ENCODE assay signal across 33 cellular contexts in genomic region chr22:50084570-50084969, GRCh38. TPM values are rescaled to one million over a fixed set of nuclear protein-coding genes. Genes with fewer than 3 reads are reported as not detected.
DNase-seq lines count a peak whose midpoint lies in the region; ATAC-seq and TF ChIP-seq lines count a peak whose summit lies in the region.
"Had no signal": no experiment of that assay in that cellular context is flagged by ENCODE, and none has a peak within 500 bp of the region (broad histone marks: within the 10 kb centered on the region; RNA-seq: fewer than 3 reads in every experiment).

No MANE protein-coding gene starts in this region.

- no peak overlapping the region for H3K27ac ChIP-seq in HL-60 (replicated peaks)
- no peak overlapping the region for H3K27ac ChIP-seq in endodermal cell (ENCODE audit: low read depth, low read length)
- no peak overlapping the region for H3K27ac ChIP-seq in osteoblast (ENCODE audit: low read depth, low read length)
- no peak overlapping the region for H3K27ac ChIP-seq in thyroid gland
- H3K27ac ChIP-seq: ascending aorta, transverse colon had no signal

- WGBS in endodermal cell (ENCODE audit: insufficient coverage in 1 of 2, insufficient read length in 1 of 2), 2 experiments = 93 to 97% methylated on average over 16 to 17 of the region's 17 CpGs
- WGBS in thyroid gland, 2 donors = 80 to 89% methylated on average over 17 of the region's 17 CpGs

- no peak for TF ChIP-seq CTCF in HL-60 (IDR thresholded peaks at IDR 0.05; ENCODE audit: insufficient read depth, low read length)
- no peak for TF ChIP-seq CTCF in endodermal cell (conservative IDR thresholded peaks at IDR 0.05)
- no peak for TF ChIP-seq CTCF in osteoblast (IDR thresholded peaks at IDR 0.05; ENCODE audit: extremely low read depth, low read depth, low read length)
- TF ChIP-seq CTCF in thyroid gland (IDR thresholded peaks at IDR 0.05) = no peak

- DNase-seq in HL-60 (ENCODE audit: low read depth in 1 of 2, low spot score in 1 of 2) = no peak
- peak; percentile 63 for DNase-seq in OCI-M1 (lab: John Stamatoyannopoulos, UW)
- peak; percentile 35 for DNase-seq in endodermal cell
- peak; percentile 69 for DNase-seq in osteoblast (ENCODE audit: insufficient read length, low spot score, missing footprints)
- no peak for DNase-seq in thyroid gland
- no peak for DNase-seq in superior temporal gyrus (ENCODE audit: extremely low spot score)
- DNase-seq: activated CD4-positive, alpha-beta T cell treated with anti-CD3 and anti-CD28 coated beads, Interleukin-2, amount 50 U/mL, for 4 hours; activated CD4-positive, CD25-positive, alpha-beta regulatory T cell; activated CD8-positive, alpha-beta memory T cell treated with anti-CD3 and anti-CD28 coated beads, Interleukin-2, amount 10 ng/mL, durations not matched to agents 7 days and 5 days; activated gamma-delta T cell; activated naive CD8-positive, alpha-beta T cell treated with anti-CD3 and anti-CD28 coated beads, Interleukin-2, amount 10 ng/mL, durations not matched to agents 7 days and 5 days; activated T-cell treated with anti-CD3 and anti-CD28 coated beads, Interleukin-2, amount 50 U/mL, for 4 hours; cortex of kidney; DMS79 treated with DMSO at 0.1 percent for 48 hours; effector memory CD8-positive, alpha-beta T cell; GDM1; NCI-H2081; NCI-H2227 treated with DMSO at 0.1 percent for 48 hours; NCI-H69; occipital lobe; T1000; transverse colon had no signal

- H3K27me3 ChIP-seq in HL-60 (ENCODE audit: insufficient read depth, poor library complexity, severe bottlenecking) (no peaks in the 10 kb centered on the region), endodermal cell (ENCODE audit: control insufficient read depth, insufficient read depth, low read length, poor library complexity, severe bottlenecking) (no peaks in the 10 kb centered on the region), osteoblast (ENCODE audit: insufficient read depth, low read length) (peaks cover 20% of the 10 kb centered on the region), thyroid gland (peaks cover 4% of the 10 kb centered on the region)
- H3K27me3 ChIP-seq: ascending aorta had no signal

- no peak for ATAC-seq in GM18498 (IDR thresholded peaks at IDR 0.05; ENCODE audit: unreplicated experiment)
- ATAC-seq: activated CD8-positive, alpha-beta memory T cell treated with anti-CD3 and anti-CD28 coated beads, Interleukin-2, amount 10 ng/mL, durations not matched to agents 7 days and 5 days; effector memory CD8-positive, alpha-beta T cell had no signal

- H3K4me3 ChIP-seq in HL-60 (replicated peaks; ENCODE audit: insufficient read depth, low read length) = peak overlapping the region; percentile 40
- H3K4me3 ChIP-seq in endodermal cell (ENCODE audit: low read length) = no peak overlapping the region
- no peak overlapping the region for H3K4me3 ChIP-seq in osteoblast (ENCODE audit: insufficient read depth, low read length)
- no peak overlapping the region for H3K4me3 ChIP-seq in thyroid gland (replicated peaks in 1 of 3)
- H3K4me3 ChIP-seq: ascending aorta, transverse colon had no signal

- H3K79me2 ChIP-seq in osteoblast (ENCODE audit: insufficient read depth, low read length) = no peaks in the 10 kb centered on the region

- no peaks in the 10 kb centered on the region for H3K4me1 ChIP-seq in endodermal cell (ENCODE audit: control insufficient read depth, insufficient read depth, low read length)
- H3K4me1 ChIP-seq in osteoblast (ENCODE audit: insufficient read depth, low read length) = peaks cover 3% of the 10 kb centered on the region
- H3K4me1 ChIP-seq in thyroid gland = no peaks in the 10 kb centered on the region
- H3K4me1 ChIP-seq: transverse colon had no signal

- no peaks in the 10 kb centered on the region for H3K9me3 ChIP-seq in endodermal cell (ENCODE audit: control insufficient read depth, low read length)
- no peaks in the 10 kb centered on the region for H3K9me3 ChIP-seq in osteoblast (ENCODE audit: low read depth, low read length)
- no peaks in the 10 kb centered on the region for H3K9me3 ChIP-seq in thyroid gland
- H3K9me3 ChIP-seq: ascending aorta, transverse colon had no signal

- peaks cover 13% of the 10 kb centered on the region for H3K27me3 Mint-ChIP-seq in endodermal cell (ENCODE audit: insufficient read depth)
- H3K27me3 Mint-ChIP-seq: activated CD8-positive, alpha-beta memory T cell treated with anti-CD3 and anti-CD28 coated beads, Interleukin-2, amount 10 ng/mL, durations not matched to agents 7 days and 5 days had no signal

- H3K27ac Mint-ChIP-seq in endodermal cell = no peak overlapping the region
- H3K27ac Mint-ChIP-seq: activated CD8-positive, alpha-beta memory T cell treated with anti-CD3 and anti-CD28 coated beads, Interleukin-2, amount 10 ng/mL, durations not matched to agents 7 days and 5 days; activated naive CD8-positive, alpha-beta T cell treated with anti-CD3 and anti-CD28 coated beads, Interleukin-2, amount 10 ng/mL, durations not matched to agents 7 days and 5 days; mesothelial cell of epicardium had no signal

- H4K20me1 ChIP-seq in osteoblast (ENCODE audit: insufficient read depth, low read length) = no peaks in the 10 kb centered on the region

- no peaks in the 10 kb centered on the region for H3K36me3 Mint-ChIP-seq in endodermal cell (ENCODE audit: low read depth)
- H3K36me3 Mint-ChIP-seq: mesothelial cell of epicardium had no signal

- H3K4me2 ChIP-seq in osteoblast (ENCODE audit: insufficient read depth, low read length) = no peak overlapping the region

- TF ChIP-seq POLR2A in thyroid gland (IDR thresholded peaks at IDR 0.05) = no peak

- intact Hi-C loops in thyroid gland (cut with DNase I) = no loop called here

- H3K9me3 Mint-ChIP-seq in endodermal cell = peaks cover 7% of the 10 kb centered on the region
- H3K9me3 Mint-ChIP-seq: effector memory CD8-positive, alpha-beta T cell; mesothelial cell of epicardium had no signal

- H3K4me3 Mint-ChIP-seq in endodermal cell = no peak overlapping the region
- H3K4me3 Mint-ChIP-seq: activated naive CD8-positive, alpha-beta T cell treated with anti-CD3 and anti-CD28 coated beads, Interleukin-2, amount 10 ng/mL, durations not matched to agents 7 days and 5 days; activated T-cell treated with anti-CD3 and anti-CD28 coated beads, Interleukin-2, amount 50 U/mL, for 4 hours; effector memory CD8-positive, alpha-beta T cell; mesothelial cell of epicardium had no signal

- no peak overlapping the region for H3K9ac ChIP-seq in endodermal cell (ENCODE audit: extremely low read depth, low read length, poor library complexity, severe bottlenecking)

- H3K4me1 Mint-ChIP-seq in endodermal cell = peaks cover 5% of the 10 kb centered on the region

- no peaks in the 10 kb centered on the region for H3K36me3 ChIP-seq in endodermal cell (ENCODE audit: control insufficient read depth, insufficient read depth, low read length)
- H3K36me3 ChIP-seq in osteoblast (ENCODE audit: insufficient read depth, low read length) = no peaks in the 10 kb centered on the region
- H3K36me3 ChIP-seq in thyroid gland = no peaks in the 10 kb centered on the region
- H3K36me3 ChIP-seq: ascending aorta, transverse colon had no signal

- H2AFZ ChIP-seq in osteoblast (ENCODE audit: low read length) = no peak overlapping the region

RNA-seq across cellular contexts. Expression of gene MLC1, which starts 0.7 kb away (rescaled TPM):
- under 1 TPM in 1 of 2 donors, not detected in 1; 0.18 TPM for total RNA-seq in endodermal cell
- 1.8 TPM for polyA plus RNA-seq in endodermal cell (2013, experiment 1 of 2)
- 2.2 TPM for polyA plus RNA-seq in endodermal cell (2013, experiment 2 of 2)
- under 0.01 and 0.88 TPM in 2 replicates for total RNA-seq in osteoblast
- under 1 TPM in 1 of 4 donors, not detected in 3; 0.11 TPM for total RNA-seq in thyroid gland
- total RNA-seq: kidney epithelial cell, pulmonary artery endothelial cell, transverse colon had no signal

RNA-seq across cellular contexts. Expression of gene MOV10L1, which starts 5.2 kb away (rescaled TPM):
- total RNA-seq in endodermal cell (under 1 TPM in 1 of 2 donors, not detected in 1; 0.31 TPM), osteoblast (0.36 and 0.59 TPM in 2 replicates), thyroid gland (1 to 10 TPM in 2 of 4 donors, under 1 TPM in 2; 0.33 to 1.5 (median 1.0) TPM)
- polyA plus RNA-seq in endodermal cell (2013, experiment 1 of 2) = 0.14 TPM
- polyA plus RNA-seq in endodermal cell (2013, experiment 2 of 2) = not detected
- total RNA-seq: activated naive CD8-positive, alpha-beta T cell treated with anti-CD3 and anti-CD28 coated beads, Interleukin-2, amount 10 ng/mL, durations not matched to agents 7 days and 5 days; activated T-cell treated with anti-CD3 and anti-CD28 coated beads, Interleukin-2, amount 50 U/mL, for 4 hours; ascending aorta; HT1080 had no signal

RNA-seq across cellular contexts. Expression of gene TTLL8, which starts 26.5 kb away (rescaled TPM):
- total RNA-seq in endodermal cell (under 1 TPM in 1 of 2 donors, not detected in 1; 0.20 TPM), osteoblast (not detected in 2 replicates), thyroid gland (not detected)
- 0.11 TPM for polyA plus RNA-seq in endodermal cell (2013, experiment 1 of 2)
- not detected for polyA plus RNA-seq in endodermal cell (2013, experiment 2 of 2)
- total RNA-seq: activated CD8-positive, alpha-beta memory T cell treated with anti-CD3 and anti-CD28 coated beads, Interleukin-2, amount 10 ng/mL, durations not matched to agents 7 days and 5 days; activated naive CD8-positive, alpha-beta T cell treated with anti-CD3 and anti-CD28 coated beads, Interleukin-2, amount 10 ng/mL, durations not matched to agents 7 days and 5 days; activated T-cell treated with anti-CD3 and anti-CD28 coated beads, Interleukin-2, amount 50 U/mL, for 4 hours; ascending aorta; cardiac septum; H4; HT1080; kidney epithelial cell; lower leg skin; M059J; occipital lobe; pulmonary artery endothelial cell; transverse colon had no signal
- polyA plus RNA-seq: esophagus had no signal

Comparison
In these comparisons a context has a peak if more than half of its experiments do, and no peak if none do; other contexts are left out.
1. DNase-seq: peak in OCI-M1 (single experiment), endodermal cell (single experiment) and osteoblast (single experiment); none in HL-60 (0 of 2), thyroid gland (0 of 2) and superior temporal gyrus (single experiment).